Comparison of ENCODE assay signal across 10 cellular contexts in the genomic region with DNA sequence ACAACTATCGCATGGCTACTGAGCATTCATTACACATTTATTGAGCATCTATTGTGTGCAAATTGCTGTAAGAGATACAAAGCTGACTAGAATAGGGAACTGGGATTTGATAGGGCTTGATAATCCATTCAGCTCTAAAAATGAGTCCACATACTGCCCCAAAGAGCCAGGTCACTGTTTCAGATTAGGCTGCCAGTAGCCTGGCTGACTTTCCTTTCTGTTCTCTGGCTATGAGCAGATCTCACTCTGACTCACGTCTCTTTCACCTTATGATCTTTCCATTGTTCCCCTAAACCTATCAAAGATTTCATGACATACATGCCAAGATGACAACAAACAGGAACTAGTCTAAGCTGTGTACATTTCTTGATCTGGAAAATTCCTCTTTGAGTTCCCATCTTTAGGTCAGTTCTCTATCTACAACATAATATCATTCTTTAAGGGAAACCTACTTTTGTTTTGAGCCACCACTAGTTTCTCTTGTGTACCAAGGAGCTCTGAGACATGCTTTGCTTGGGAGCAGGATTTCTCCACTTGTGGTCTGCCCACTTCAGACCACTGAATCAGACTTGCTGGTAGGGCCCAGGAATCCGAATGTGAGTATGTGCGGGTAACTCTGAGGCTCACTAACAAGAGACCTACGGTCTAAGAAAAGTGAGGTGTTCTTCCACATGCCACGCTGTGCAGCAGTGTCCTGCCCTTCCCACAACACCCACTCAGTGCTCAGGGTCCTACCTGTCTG. TPM values are rescaled to one million over a fixed set of nuclear protein-coding genes. Genes with fewer than 3 reads are reported as not detected.
A peak's percentile ranks its signal among the peaks of the same experiment; 100 is the strongest.
DNase-seq lines count a peak whose midpoint lies in the region; FAIRE-seq and TF ChIP-seq lines count a peak whose summit lies in the region.
"Had no signal": no experiment of that assay in that cellular context is flagged by ENCODE, and none has a peak within 500 bp of the region (broad histone marks: within the 10 kb centered on the region; RNA-seq: fewer than 3 reads in every experiment).

No MANE protein-coding gene starts in this region.

- H3F3A ChIP-seq in MM.1S (ENCODE audit: insufficient read depth, low read length), result peaks cover 88% of the 10 kb centered on the region

- DNase-seq in CD4-positive, alpha-beta memory T cell, result peak in 1 of 5 donors; percentile 56
- DNase-seq in GM19239 (ENCODE audit: insufficient read length, low spot score) (peak; percentile 41), MM.1S (peak; percentile 54), epithelial cell of esophagus (ENCODE audit: low read depth) (peak; percentile 77), posterior vena cava (ENCODE audit: low spot score) (no peak), NOMO-1 treated with dmso at 0.1 percent for 144 hours (lab: John Stamatoyannopoulos, UW; ENCODE audit: unreplicated experiment) (no peak), D341Med (ENCODE audit: low spot score) (no peak)
- no peak for DNase-seq in effector CD4-positive, alpha-beta T cell
- DNase-seq: activated CD4-positive, CD25-positive, alpha-beta regulatory T cell had no signal

- peak; percentile 76 for FAIRE-seq in GM19239 (lab: Jason Lieb, UNC)

- H3K79me2 ChIP-seq in MM.1S (ENCODE audit: low read length), result peaks cover 90% of the 10 kb centered on the region

- no peaks in the 10 kb centered on the region for H3K27me3 Mint-ChIP-seq in CD4-positive, alpha-beta memory T cell

- H3K36me3 ChIP-seq in CD4-positive, alpha-beta memory T cell (ENCODE audit: insufficient read depth, low read length), result peaks cover 57% of the 10 kb centered on the region
- H3K36me3 ChIP-seq in MM.1S (replicated peaks; ENCODE audit: insufficient read depth, low read length), result peaks cover 29% of the 10 kb centered on the region

- H3K9ac ChIP-seq in MM.1S (ENCODE audit: low read length), result peak overlapping the region; percentile 19; the same call in 1 of the 2 replicates

- H3K27ac Mint-ChIP-seq in CD4-positive, alpha-beta memory T cell, result peak overlapping the region in 6 of 7 donors; percentile 68 to 94 (median 84)

- H3K9me3 ChIP-seq in CD4-positive, alpha-beta memory T cell (ENCODE audit: control insufficient read depth in 1 of 2, low read length in 2 of 2), result no peaks in the 10 kb centered on the region
- H3K9me3 ChIP-seq in MM.1S (replicated peaks; ENCODE audit: insufficient read depth, low read length), result no peaks in the 10 kb centered on the region
- H3K9me3 ChIP-seq: esophagus muscularis mucosa had no signal

- peak overlapping the region; percentile 30 for H3K27ac ChIP-seq in CD4-positive, alpha-beta memory T cell (ENCODE audit: low read depth, low read length)
- peak overlapping the region; percentile 75 for H3K27ac ChIP-seq in MM.1S (ENCODE audit: low read length)
- H3K27ac ChIP-seq: esophagus muscularis mucosa had no signal

- H2AFZ ChIP-seq in MM.1S (ENCODE audit: low read length), result no peak overlapping the region

- peaks cover 81% of the 10 kb centered on the region for H3K4me1 ChIP-seq in CD4-positive, alpha-beta memory T cell (ENCODE audit: insufficient read depth, low read length)
- peaks cover 96% of the 10 kb centered on the region for H3K4me1 ChIP-seq in MM.1S (ENCODE audit: low read length)
- H3K4me1 ChIP-seq: esophagus muscularis mucosa had no signal

- H3K4me1 Mint-ChIP-seq in CD4-positive, alpha-beta memory T cell, result peaks cover 45 to 100% (median 72%) of the 10 kb centered on the region in 4 donors

- no peak overlapping the region for H3K4me3 ChIP-seq in CD4-positive, alpha-beta memory T cell (ENCODE audit: low read length in 2 of 2)
- H3K4me3 ChIP-seq in MM.1S (ENCODE audit: low read length), result no peak overlapping the region
- no peak overlapping the region for H3K4me3 ChIP-seq in epithelial cell of esophagus (ENCODE audit: low read length)
- H3K4me3 ChIP-seq: esophagus muscularis mucosa had no signal

- peaks cover 90 to 91% of the 10 kb centered on the region in 2 donors for H3K36me3 Mint-ChIP-seq in CD4-positive, alpha-beta memory T cell

- peak overlapping the region in 5 of 8 donors; percentile 7 to 67 (median 39) for H3K4me3 Mint-ChIP-seq in CD4-positive, alpha-beta memory T cell

- H3K27me3 ChIP-seq in CD4-positive, alpha-beta memory T cell (ENCODE audit: insufficient read depth, low read length), result no peaks in the 10 kb centered on the region
- no peaks in the 10 kb centered on the region for H3K27me3 ChIP-seq in MM.1S (replicated peaks; ENCODE audit: insufficient read depth, low read length)
- H3K27me3 ChIP-seq: esophagus muscularis mucosa had no signal

- intact Hi-C loops in CD4-positive, alpha-beta memory T cell (cut with micrococcal nuclease), result no loop called here
- intact Hi-C loops in posterior vena cava (cut with DNase I), result loop anchor here in 1 of 2 donors (5.0 kb wide), 1 partner anchor 71 kb away; a partner anchor contains a TSS

- CTCF ChIA-PET in CD4-positive, alpha-beta memory T cell (lab: Charles Lee; ENCODE audit: partially characterized antibody), result interaction anchor here (0.9 to 10.1 kb wide), 7 partner anchors 9 to 156 kb away, joined by 3 to 153 read pairs (median 4); a partner anchor contains a TSS

- H4K20me1 ChIP-seq in MM.1S (ENCODE audit: insufficient read depth, low read length), result no peaks in the 10 kb centered on the region

- H3K4me2 ChIP-seq in MM.1S (ENCODE audit: low read depth, low read length), result peak overlapping the region; percentile 55; the same call in 1 of the 2 replicates

- H3K9me3 Mint-ChIP-seq in CD4-positive, alpha-beta memory T cell, result peaks cover 0 to 5% (median 0%) of the 10 kb centered on the region in 8 donors

- H3K9me2 ChIP-seq in MM.1S (replicated peaks; ENCODE audit: insufficient read depth, low read length), result no peaks in the 10 kb centered on the region

- no peak for TF ChIP-seq CTCF in MM.1S (IDR thresholded peaks at IDR 0.05; ENCODE audit: low read length)
- no peak for TF ChIP-seq CTCF in epithelial cell of esophagus (IDR thresholded peaks at IDR 0.05; ENCODE audit: insufficient read depth, low read depth, low read length, missing control alignments)

- POLR2A ChIA-PET in CD4-positive, alpha-beta memory T cell (lab: Charles Lee; ENCODE audit: partially characterized antibody), result interaction anchor here (1.1 to 3.0 kb wide), 6 partner anchors 11 to 70 kb away, joined by 3 to 22 read pairs (median 6); a partner anchor contains a TSS

RNA-seq across cellular contexts. Expression of a gene that starts 40.9 kb away (rescaled TPM):
- 100 to 1,000 TPM; 150 to 158 TPM for total RNA-seq in CD4-positive, alpha-beta memory T cell
- 100 to 1,000 TPM; 411 to 591 TPM for polyA plus RNA-seq in CD4-positive, alpha-beta memory T cell
- total RNA-seq in posterior vena cava, result 10 to 100 TPM; 26.7 to 36.4 TPM

Comparison
In these comparisons a context has a peak if more than half of its experiments do, and no peak if none do; other contexts are left out.
1. DNase-seq: peak in GM19239 (single experiment), MM.1S (single experiment) and epithelial cell of esophagus (single experiment); none in posterior vena cava (single experiment), effector CD4-positive, alpha-beta T cell (single experiment), NOMO-1 treated with dmso at 0.1 percent for 144 hours (single experiment) and D341Med (single experiment).
2. RNA of a gene that starts 40.9 kb away (total RNA-seq): 150 to 158 TPM in CD4-positive, alpha-beta memory T cell; 26.7 to 36.4 TPM in posterior vena cava; every median in the first group is over 4 times any median in the second.